9 cellular contexts compared by ENCODE assay signal in genomic region chr19:12802267-12803106, GRCh38. TPM values are rescaled to one million over a fixed set of nuclear protein-coding genes. Genes with fewer than 3 reads are reported as not detected.
DNase-seq lines count a peak whose midpoint lies in the region; ATAC-seq and TF ChIP-seq lines count a peak whose summit lies in the region.
"Had no signal": no experiment of that assay in that cellular context is flagged by ENCODE, and none has a peak within 500 bp of the region (broad histone marks: within the 10 kb centered on the region; RNA-seq: fewer than 3 reads in every experiment).

No MANE protein-coding gene starts in this region.

- DNase-seq in NCI-H1694 treated with DMSO at 0.1 percent for 48 hours (lab: John Stamatoyannopoulos, UW) (peak; percentile 16), NCI-H1694 (lab: John Stamatoyannopoulos, UW) (no peak), adrenal gland (peak in 4 of 7 donors; percentile 44 to 68 (median 51)), superior temporal gyrus (ENCODE audit: extremely low spot score) (peak; percentile 15), NCI-H2081 (lab: John Stamatoyannopoulos, UW) (no peak)

- H3K9me3 ChIP-seq in adrenal gland (replicated peaks in 1 of 3) (no peaks in the 10 kb centered on the region), iPS-18c (ENCODE audit: control insufficient read depth, insufficient read depth, low read length) (no peaks in the 10 kb centered on the region)
- H3K9me3 ChIP-seq: A549 had no signal

- peak overlapping the region in 3 of 4 donors; percentile 35 to 91 (median 77) for H3K4me3 ChIP-seq in adrenal gland
- H3K4me3 ChIP-seq in iPS-18c (ENCODE audit: insufficient read depth, low read depth, low read length): peak overlapping the region; percentile 98
- H3K4me3 ChIP-seq: A549 had no signal

- peak in 1 of 6 experiments; percentile 2 for TF ChIP-seq CTCF in adrenal gland (IDR thresholded peaks at IDR 0.05)

- H3K27ac ChIP-seq in adrenal gland: peak overlapping the region in 2 of 5 donors; percentile 88
- H3K27ac ChIP-seq: A549 had no signal

- intact Hi-C loops in adrenal gland (cut with DNase I): loop anchor here (5.0 kb wide), 2 partner anchors 35 to 40 kb away; no protein-coding TSS in a partner anchor

- 35 to 42% (median 39%) methylated on average over 20 to 22 of the region's 22 CpGs for WGBS in adrenal gland, 4 donors

- ATAC-seq in HG02938 (IDR thresholded peaks at IDR 0.05; ENCODE audit: unreplicated experiment) (no peak), GM21723 (IDR thresholded peaks at IDR 0.05; ENCODE audit: unreplicated experiment) (no peak)
- ATAC-seq: A549 had no signal

- peaks cover 0 to 30% of the 10 kb centered on the region in 2 donors for H3K36me3 ChIP-seq in adrenal gland (replicated peaks in 1 of 2)

- no peaks in the 10 kb centered on the region for H3K27me3 ChIP-seq in adrenal gland

- H3K4me1 ChIP-seq in adrenal gland (replicated peaks in 1 of 2): peaks cover 10 to 27% of the 10 kb centered on the region in 2 donors
- H3K4me1 ChIP-seq: A549 had no signal

- TF ChIP-seq POLR2A in adrenal gland (IDR thresholded peaks at IDR 0.05): no peak

RNA-seq across cellular contexts. Expression of gene THSD8, which starts 0.6 kb away (rescaled TPM):
- total RNA-seq in adrenal gland: 1 to 10 TPM in 4 of 8 donors, not detected in 4; 1.8 to 5.2 (median 4.3) TPM
- polyA plus RNA-seq in adrenal gland: 1 to 10 TPM; 3.5 to 5.6 (median 4.4) TPM

RNA-seq across cellular contexts. Expression of gene PRDX2, which starts 0.9 kb away (rescaled TPM):
- 1,000 to 10,000 TPM in 2 of 8 donors, 100 to 1,000 TPM in 6; 597 to 1,131 (median 835) TPM for total RNA-seq in adrenal gland
- polyA plus RNA-seq in adrenal gland: 100 to 1,000 TPM; 146 to 957 (median 364) TPM

RNA-seq across cellular contexts. Expression of gene RNASEH2A, which starts 3.9 kb away (rescaled TPM):
- total RNA-seq in adrenal gland: 1 to 10 TPM; 2.8 to 8.6 (median 6.2) TPM
- 1 to 10 TPM; 1.8 to 4.3 (median 3.4) TPM for polyA plus RNA-seq in adrenal gland

RNA-seq across cellular contexts. Expression of gene JUNB, which starts 11.2 kb away (rescaled TPM):
- total RNA-seq in adrenal gland: 100 to 1,000 TPM; 194 to 594 (median 354) TPM
- 100 to 1,000 TPM in 2 of 3 donors, 1 to 10 TPM in 1; 4.2 to 291 (median 104) TPM for polyA plus RNA-seq in adrenal gland

RNA-seq across cellular contexts. Expression of gene HOOK2, which starts 27.1 kb away (rescaled TPM):
- total RNA-seq in adrenal gland: 10 to 100 TPM; 10.2 to 38.3 (median 29.1) TPM
- polyA plus RNA-seq in adrenal gland: 10 to 100 TPM in 2 of 3 donors, 1 to 10 TPM in 1; 6.3 to 99.7 (median 69.3) TPM

Comparison
In these comparisons a context has a peak if more than half of its experiments do, and no peak if none do; other contexts are left out.
1. DNase-seq: peak in NCI-H1694 treated with DMSO at 0.1 percent for 48 hours (single experiment), adrenal gland (4 of 7) and superior temporal gyrus (single experiment); none in NCI-H1694 (single experiment) and NCI-H2081 (0 of 2).